Comparison of ENCODE assay signal across 20 cellular contexts in genomic region chr5:158616707-158617106, GRCh38.
"Had no signal": no experiment of that assay in that cellular context is flagged by ENCODE, and none has a peak within 500 bp of the region (broad histone marks: within the 10 kb centered on the region; RNA-seq: fewer than 3 reads in every experiment).

No MANE protein-coding gene starts in this region.

- ATAC-seq: Panc1, PC-3, SK-N-SH treated with all-trans-retinoic acid at 6 μM for 48 hours had no signal

- DNase-seq: Karpas-422, KG1, MM.1S, NCI-H1092 treated with DMSO at 0.1 percent for 48 hours, NCI-H1436, NCI-H187, NCI-H2029, NCI-H2081 treated with DMSO at 0.1 percent for 48 hours, NCI-H2171, NCI-H226, NCI-H446, NCI-H510A, NCI-H524 treated with DMSO at 0.1 percent for 48 hours, NCI-H69, NCI-H774, PC-3, SHP77 had no signal

- H3K27ac ChIP-seq: RWPE1 had no signal
